Comparison of ENCODE assay signal across 35 cellular contexts in genomic region chr9:22274477-22274876, GRCh38.
"Had no signal": no experiment of that assay in that cellular context is flagged by ENCODE, and none has a peak within 500 bp of the region (broad histone marks: within the 10 kb centered on the region; RNA-seq: fewer than 3 reads in every experiment).

No MANE protein-coding gene starts in this region.

- DNase-seq: Karpas-422, Kasumi-1, KBM-7, KG1, MG63, MM.1S, MV-4-11, NCI-H1048, NCI-H1092, NCI-H1092 treated with DMSO at 0.1 percent for 48 hours, NCI-H1105, NCI-H1105 treated with DMSO at 0.1 percent for 48 hours, NCI-H1417, NCI-H1417 treated with DMSO at 0.1 percent for 48 hours, NCI-H1436, NCI-H1436 treated with DMSO at 0.1 percent for 48 hours, NCI-H146, NCI-H1694, NCI-H1694 treated with DMSO at 0.1 percent for 48 hours, NCI-H187, NCI-H187 treated with DMSO at 0.1 percent for 48 hours, NCI-H1930, NCI-H2029, NCI-H2029 treated with DMSO at 0.1 percent for 48 hours, NCI-H2081, NCI-H2081 treated with DMSO at 0.1 percent for 48 hours, NCI-H2107, NCI-H2171, NCI-H2171 treated with DMSO at 0.1 percent for 48 hours, NCI-H2227 treated with DMSO at 0.1 percent for 48 hours, NCI-H226, NCI-H345, NCI-H446, NCI-H446 treated with DMSO at 0.1 percent for 48 hours had no signal

- H3K27ac ChIP-seq: KMS-11 had no signal

- H3K4me3 ChIP-seq: MG63 had no signal

- H3K9me3 ChIP-seq: MG63 had no signal

- H3K27me3 ChIP-seq: MG63 had no signal

- H3K36me3 ChIP-seq: MG63 had no signal
